ENCODE assay signal across 22 cellular contexts in genomic region chr3:47159820-47160219, GRCh38. TPM values are rescaled to one million over a fixed set of nuclear protein-coding genes. Genes with fewer than 3 reads are reported as not detected.
A peak's percentile ranks its signal among the peaks of the same experiment; 100 is the strongest.
DNase-seq lines count a peak whose midpoint lies in the region; ATAC-seq and TF ChIP-seq lines count a peak whose summit lies in the region.
"Had no signal": no experiment of that assay in that cellular context is flagged by ENCODE, and none has a peak within 500 bp of the region (broad histone marks: within the 10 kb centered on the region; RNA-seq: fewer than 3 reads in every experiment).

No MANE protein-coding gene starts in this region.

- no peak for TF ChIP-seq RAD21 in SK-N-SH (IDR thresholded peaks at IDR 0.05; ENCODE audit: low read length)

- WGBS in SK-N-SH (ENCODE audit: low lambda C conversion rate): 89% methylated on average over 3 of the region's 3 CpGs
- WGBS in HUES64: 57% methylated on average over 3 of the region's 3 CpGs

- H3K36me3 Mint-ChIP-seq in central memory CD8-positive, alpha-beta T cell (ENCODE audit: insufficient read depth): peaks cover 23% of the 10 kb centered on the region

- H3K4me3 Mint-ChIP-seq in central memory CD8-positive, alpha-beta T cell: peak overlapping the region; percentile 15
- H3K4me3 Mint-ChIP-seq: endodermal cell had no signal

- H3K27ac ChIP-seq in SK-N-SH (ENCODE audit: low read depth in 2 of 2, low read length in 1 of 2) (no peak overlapping the region), HUES64 (ENCODE audit: low read depth, low read length) (peak overlapping the region; percentile 20; the same call in 1 of the 2 replicates), osteoblast (ENCODE audit: low read depth, low read length) (peak overlapping the region; percentile 41)
- H3K27ac ChIP-seq: 22Rv1, C4-2B, parathyroid adenoma had no signal

- POLR2A ChIA-PET in SK-N-SH (lab: Yijun Ruan, JAX): interaction anchor here (0.6 kb wide), 1 partner anchor 417 kb away, joined by 3 read pairs; no protein-coding TSS in a partner anchor

- H3K79me2 ChIP-seq in SK-N-SH (ENCODE audit: insufficient read depth) (peaks cover 97% of the 10 kb centered on the region), osteoblast (ENCODE audit: insufficient read depth, low read length) (peaks cover 98% of the 10 kb centered on the region)

- H3K4me3 ChIP-seq in SK-N-SH (ENCODE audit: low read depth in 2 of 2, low read length in 1 of 2) (no peak overlapping the region), HUES64 (ENCODE audit: low read length) (no peak overlapping the region), osteoblast (ENCODE audit: insufficient read depth, low read length) (no peak overlapping the region)
- H3K4me3 ChIP-seq: mucosa of descending colon, tibial nerve had no signal

- no peak for TF ChIP-seq EP300 in SK-N-SH (IDR thresholded peaks at IDR 0.05; ENCODE audit: borderline replicate concordance in 1 of 2, low read depth in 1 of 2, low read length in 1 of 2)

- no peaks in the 10 kb centered on the region for H3K9me2 ChIP-seq in SK-N-SH

- H3K9me3 Mint-ChIP-seq in central memory CD8-positive, alpha-beta T cell: no peaks in the 10 kb centered on the region
- H3K9me3 Mint-ChIP-seq: endodermal cell had no signal

- H3K4me1 Mint-ChIP-seq in central memory CD8-positive, alpha-beta T cell: peaks cover 60% of the 10 kb centered on the region

- no peak overlapping the region for H3K9ac ChIP-seq in SK-N-SH
- no peak overlapping the region for H3K9ac ChIP-seq in HUES64 (ENCODE audit: low read depth, low read length)
- H3K9ac ChIP-seq: parathyroid adenoma had no signal

- no peaks in the 10 kb centered on the region for H3K27me3 Mint-ChIP-seq in central memory CD8-positive, alpha-beta T cell

- DNase-seq in SK-N-SH (no peak), osteoblast (ENCODE audit: insufficient read length, low spot score, missing footprints) (no peak), activated gamma-delta T cell (lab: John Stamatoyannopoulos, UW) (no peak), NAMALWA (ENCODE audit: low spot score) (no peak), medulla oblongata (ENCODE audit: extremely low spot score) (no peak)
- DNase-seq in central memory CD8-positive, alpha-beta T cell (ENCODE audit: low spot score in 2 of 2): no peak
- DNase-seq: activated CD8-positive, alpha-beta memory T cell treated with anti-CD3 and anti-CD28 coated beads, Interleukin-2, amount 50 U/mL, for 48 hours; caudate nucleus; endodermal cell; hippocampal formation; left cardiac atrium; mucosa of descending colon; NCI-H226; stimulated activated CD4-positive, alpha-beta T cell treated with anti-CD3 and anti-CD28 coated beads, Interleukin-4, amount 100 ng/mL, for 24 hours; stimulated activated CD8-positive, alpha-beta memory T cell treated with anti-CD3 and anti-CD28 coated beads, Interleukin-4, amount 100 ng/mL, for 48 hours had no signal

- peaks cover 0 to 10% of the 10 kb centered on the region in 2 experiments; a peak in 2 of 4 replicates for H3K4me1 ChIP-seq in SK-N-SH (ENCODE audit: control insufficient read depth in 1 of 2, insufficient read depth in 2 of 2, low read depth in 1 of 2, low read length in 1 of 2)
- peaks cover 26% of the 10 kb centered on the region; the same call in 1 of the 2 replicates for H3K4me1 ChIP-seq in HUES64 (ENCODE audit: insufficient read depth, low read length)
- H3K4me1 ChIP-seq in osteoblast (ENCODE audit: insufficient read depth, low read length): peaks cover 8% of the 10 kb centered on the region

- H2AFZ ChIP-seq in SK-N-SH (ENCODE audit: low read depth): no peak overlapping the region
- no peak overlapping the region for H2AFZ ChIP-seq in osteoblast (ENCODE audit: low read length)
- H2AFZ ChIP-seq: parathyroid adenoma had no signal

- ATAC-seq in SK-N-SH treated with all-trans-retinoic acid at 6 μM for 48 hours: no peak
- ATAC-seq in central memory CD8-positive, alpha-beta T cell (replicated peaks; ENCODE audit: extremely low read depth, poor library complexity, severe bottlenecking): no peak
- ATAC-seq: left cardiac atrium, mucosa of descending colon, Right ventricle myocardium inferior had no signal

- TF ChIP-seq CTCF in SK-N-SH (IDR thresholded peaks at IDR 0.05): no peak
- no peak for TF ChIP-seq CTCF in osteoblast (IDR thresholded peaks at IDR 0.05; ENCODE audit: extremely low read depth, low read depth, low read length)

- peaks cover 20% of the 10 kb centered on the region for H3F3A ChIP-seq in SK-N-SH (replicated peaks; ENCODE audit: insufficient read depth)

- H3K9me3 ChIP-seq in SK-N-SH: no peaks in the 10 kb centered on the region
- H3K9me3 ChIP-seq in HUES64 (ENCODE audit: insufficient read depth, low read depth, low read length): no peaks in the 10 kb centered on the region
- H3K9me3 ChIP-seq in osteoblast (ENCODE audit: low read depth, low read length): no peaks in the 10 kb centered on the region
- H3K9me3 ChIP-seq: mucosa of descending colon, tibial nerve had no signal

- H4K20me1 ChIP-seq in SK-N-SH (ENCODE audit: insufficient read depth): peaks cover 79% of the 10 kb centered on the region
- peaks cover 74% of the 10 kb centered on the region for H4K20me1 ChIP-seq in osteoblast (ENCODE audit: insufficient read depth, low read length)

- peak overlapping the region; percentile 28; the same call in 1 of the 2 replicates for H3K4me2 ChIP-seq in SK-N-SH
- H3K4me2 ChIP-seq in osteoblast (ENCODE audit: insufficient read depth, low read length): peak overlapping the region; percentile 42

- CTCF ChIA-PET in SK-N-SH (lab: Yijun Ruan, JAX): no interaction called here

- H3K36me3 ChIP-seq in SK-N-SH (replicated peaks in 1 of 2; ENCODE audit: control insufficient read depth in 1 of 2, insufficient read depth in 2 of 2, low read length in 1 of 2) (peaks cover 0 to 3% of the 10 kb centered on the region in 2 experiments), HUES64 (ENCODE audit: insufficient read depth, low read length) (no peaks in the 10 kb centered on the region), osteoblast (ENCODE audit: insufficient read depth, low read length) (no peaks in the 10 kb centered on the region)
- H3K36me3 ChIP-seq: tibial nerve had no signal

- H3K27me3 ChIP-seq in SK-N-SH (ENCODE audit: insufficient read depth): no peaks in the 10 kb centered on the region
- no peaks in the 10 kb centered on the region for H3K27me3 ChIP-seq in HUES64 (ENCODE audit: insufficient read depth, low read length)
- no peaks in the 10 kb centered on the region for H3K27me3 ChIP-seq in osteoblast (ENCODE audit: insufficient read depth, low read length)
- H3K27me3 ChIP-seq: tibial nerve had no signal

- H3K27ac Mint-ChIP-seq in central memory CD8-positive, alpha-beta T cell (ENCODE audit: low read depth): no peak overlapping the region
- H3K27ac Mint-ChIP-seq: endodermal cell had no signal

TF ChIP-seq in SK-N-SH, 30 proteins besides CTCF, POLR2A, EP300 and RAD21 (continues in another document):
- TF ChIP-seq REST (IDR thresholded peaks at IDR 0.05; ENCODE audit: low read depth, low read length): no peak

TF ChIP-seq in SK-N-SH treated with all-trans-retinoic acid at 6 μM for 48 hours, 23 proteins besides CTCF, POLR2A, EP300 and RAD21:
- TF ChIP-seq ZC3H10 (CRISPR knock-in tag; IDR thresholded peaks at IDR 0.05): no peak
- TF ChIP-seq PPARA (CRISPR knock-in tag; IDR thresholded peaks at IDR 0.05; ENCODE audit: borderline replicate concordance): no peak
- TF ChIP-seq ZFP30 (CRISPR knock-in tag; IDR thresholded peaks at IDR 0.05): no peak

RNA-seq across cellular contexts. Expression of gene SETD2, which starts 4.1 kb away (rescaled TPM):
- 12.1 and 15.3 TPM in 2 replicates for polyA plus RNA-seq in SK-N-SH (2012; rRNA removed)
- polyA plus RNA-seq in SK-N-SH (2012; cell fraction: cytosol; rRNA removed): 15.4 and 18.2 TPM in 2 replicates
- polyA plus RNA-seq in SK-N-SH (2012; cell fraction: nucleus; rRNA removed): 13.7 and 23.7 TPM in 2 replicates
- 25.8 TPM for polyA plus RNA-seq in HUES64 (2013, experiment 1 of 2)
- 27.8 TPM for polyA plus RNA-seq in HUES64 (2013, experiment 2 of 2)
- total RNA-seq in osteoblast: 37.1 and 39.8 TPM in 2 replicates

Comparison
In these comparisons a context has a peak if more than half of its experiments do, and no peak if none do; other contexts are left out.
1. H3K27ac ChIP-seq: peak in HUES64 (single experiment) and osteoblast (single experiment); none in SK-N-SH (0 of 2).